Comparison of ENCODE assay signal across 32 cellular contexts in the genomic region with DNA sequence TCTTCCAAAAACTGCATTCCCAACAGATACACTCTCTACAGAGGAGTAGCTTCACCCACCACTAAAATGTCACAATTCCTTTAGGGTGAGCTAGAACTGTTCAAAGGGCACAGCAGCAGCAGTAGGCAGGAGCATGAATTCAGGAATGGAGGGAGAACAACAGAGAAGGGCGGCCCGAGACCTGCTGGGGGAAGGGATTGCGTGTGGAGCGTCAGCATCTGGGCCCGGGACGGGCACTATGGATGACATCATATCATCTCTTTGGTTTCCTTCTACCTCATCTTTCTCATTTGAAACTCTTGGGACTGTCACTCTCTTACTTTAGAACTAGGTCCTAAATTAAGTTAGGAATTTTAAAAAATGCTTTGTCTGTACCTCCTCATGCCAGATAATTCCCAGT.
"Had no signal": no experiment of that assay in that cellular context is flagged by ENCODE, and none has a peak within 500 bp of the region (broad histone marks: within the 10 kb centered on the region; RNA-seq: fewer than 3 reads in every experiment).

No MANE protein-coding gene starts in this region.

- H3K4me3 Mint-ChIP-seq: naive thymus-derived CD4-positive, alpha-beta T cell; natural killer cell; nephron progenitor cell; neural progenitor cell; stimulated activated memory B cell treated with anti-CD40 and anti-IgM and Interleukin-4, amounts not matched to agents 10 μg/mL and 1 μg/mL and 100 μg/mL, for 72 hours; stimulated activated naive CD8-positive, alpha-beta T cell treated with anti-CD3 and anti-CD28 coated beads, Interleukin-15, amount 100 ng/mL, for 72 hours; type B pancreatic cell had no signal

- H3K4me1 ChIP-seq: neural progenitor cell, parathyroid adenoma, spleen, testis, uterus had no signal

- H3K36me3 Mint-ChIP-seq: naive thymus-derived CD4-positive, alpha-beta T cell; natural killer cell; stimulated activated memory B cell treated with anti-CD40 and anti-IgM and Interleukin-4, amounts not matched to agents 10 μg/mL and 1 μg/mL and 100 μg/mL, for 72 hours had no signal

- H3K4me1 Mint-ChIP-seq: naive thymus-derived CD4-positive, alpha-beta T cell; natural killer cell; stimulated activated memory B cell treated with anti-CD40 and anti-IgM and Interleukin-4, amounts not matched to agents 10 μg/mL and 1 μg/mL and 100 μg/mL, for 72 hours; stimulated activated naive CD8-positive, alpha-beta T cell treated with anti-CD3 and anti-CD28 coated beads, Interleukin-15, amount 100 ng/mL, for 72 hours had no signal

- H3K79me2 ChIP-seq: parathyroid adenoma had no signal

- H2AFZ ChIP-seq: neural progenitor cell, parathyroid adenoma had no signal

- ATAC-seq: naive thymus-derived CD4-positive, alpha-beta T cell; natural killer cell; psoas muscle; right cardiac atrium; sciatic nerve; stimulated activated memory B cell treated with anti-CD40 and anti-IgM and Interleukin-4, amounts not matched to agents 10 μg/mL and 1 μg/mL and 100 μg/mL, for 72 hours; stimulated activated naive CD8-positive, alpha-beta T cell treated with anti-CD3 and anti-CD28 coated beads, Interleukin-15, amount 100 ng/mL, for 72 hours; stimulated activated naive CD8-positive, alpha-beta T cell treated with anti-CD3 and anti-CD28 coated beads, Interleukin-15, Interleukin-2, amounts not matched to agents 100 U/mL and 50 U/mL, for 24 hours; upper lobe of right lung had no signal

- H3K27me3 ChIP-seq: neural progenitor cell, ovary, spleen, suprapubic skin, testis, tibial artery, transverse colon, upper lobe of right lung, uterus had no signal

- H3K9me3 Mint-ChIP-seq: natural killer cell; nephron progenitor cell; neural progenitor cell; stimulated activated naive CD8-positive, alpha-beta T cell treated with anti-CD3 and anti-CD28 coated beads, Interleukin-15, amount 100 ng/mL, for 72 hours; type B pancreatic cell had no signal

- DNase-seq: naive thymus-derived CD4-positive, alpha-beta T cell; natural killer cell; nephron progenitor cell; occipital lobe; ovary; posterior cingulate gyrus; psoas muscle; right cardiac atrium; spleen; stimulated activated CD4-positive, alpha-beta T cell treated with anti-CD3 and anti-CD28 coated beads, Interleukin-12 subunit alpha, Interleukin-12 subunit beta, amount 100 ng/mL, for 4 hours; stimulated activated CD4-positive, alpha-beta T cell treated with anti-CD3 and anti-CD28 coated beads, Interleukin-1b, Interleukin-23, amount 100 ng/mL, for 48 hours; stimulated activated CD4-positive, alpha-beta T cell treated with anti-CD3 and anti-CD28 coated beads, Interleukin-4, amount 100 ng/mL, for 1 hour; stimulated activated CD4-positive, alpha-beta T cell treated with anti-CD3 and anti-CD28 coated beads, Interleukin-4, amount 100 ng/mL, for 4 hours; stimulated activated CD8-positive, alpha-beta memory T cell treated with anti-CD3 and anti-CD28 coated beads, Interleukin-4, amount 100 ng/mL, for 48 hours; stimulated activated naive CD4-positive, alpha-beta T cell; stimulated activated naive CD8-positive, alpha-beta T cell treated with anti-CD3 and anti-CD28 coated beads, Interleukin-15, amount 100 ng/mL, for 72 hours; stimulated activated naive CD8-positive, alpha-beta T cell treated with anti-CD3 and anti-CD28 coated beads, Interleukin-15, Interleukin-2, amounts not matched to agents 100 U/mL and 50 U/mL, for 24 hours; substantia nigra; testis; tibial artery; transverse colon; upper lobe of right lung; uterus had no signal

- H3K36me3 ChIP-seq: neural progenitor cell, ovary, transverse colon, uterus had no signal

- H3K27ac ChIP-seq: neural progenitor cell, ovary, parathyroid adenoma, psoas muscle, skin epidermis, spleen, suprapubic skin, testis, tibial artery, transverse colon, upper lobe of right lung, uterus had no signal

- H3K4me3 ChIP-seq: neural progenitor cell, ovary, psoas muscle, skin epidermis, smooth muscle cell, spleen, suprapubic skin, testis, tibial artery, transverse colon, upper lobe of right lung, uterus had no signal

- H3K27ac Mint-ChIP-seq: naive thymus-derived CD4-positive, alpha-beta T cell; natural killer cell; nephron progenitor cell; neural progenitor cell; progenitor cell of endocrine pancreas; stimulated activated memory B cell treated with anti-CD40 and anti-IgM and Interleukin-4, amounts not matched to agents 10 μg/mL and 1 μg/mL and 100 μg/mL, for 72 hours; stimulated activated naive CD8-positive, alpha-beta T cell treated with anti-CD3 and anti-CD28 coated beads, Interleukin-15, amount 100 ng/mL, for 72 hours; type B pancreatic cell had no signal

- H3K27me3 Mint-ChIP-seq: type B pancreatic cell had no signal

- H3K9me3 ChIP-seq: ovary, psoas muscle, spleen, suprapubic skin, testis, tibial artery, transverse colon, upper lobe of right lung, uterus had no signal

- H3K4me2 ChIP-seq: neural progenitor cell, smooth muscle cell had no signal
